Comparison of ENCODE assay signal across 15 cellular contexts in genomic region chr6:30378290-30378937, GRCh38. TPM values are rescaled to one million over a fixed set of nuclear protein-coding genes. Genes with fewer than 3 reads are reported as not detected.
DNase-seq lines count a peak whose midpoint lies in the region; TF ChIP-seq lines count a peak whose summit lies in the region.
"Had no signal": no experiment of that assay in that cellular context is flagged by ENCODE, and none has a peak within 500 bp of the region (broad histone marks: within the 10 kb centered on the region; RNA-seq: fewer than 3 reads in every experiment).

No MANE protein-coding gene starts in this region.

- H3K9ac ChIP-seq in fibroblast of lung (ENCODE audit: insufficient read depth, low read length) = no peak overlapping the region
- H3K9ac ChIP-seq in neural progenitor cell = no peak overlapping the region

- H3K27me3 ChIP-seq in fibroblast of lung (ENCODE audit: control insufficient read depth, insufficient read depth, low read length) (peaks cover 4% of the 10 kb centered on the region), neural progenitor cell (peaks cover 91% of the 10 kb centered on the region)

- H3K4me2 ChIP-seq in fibroblast of lung (ENCODE audit: extremely low read depth, insufficient read depth, low read length) (no peak overlapping the region), neural progenitor cell (no peak overlapping the region)

- H3K9me3 ChIP-seq in fibroblast of lung (ENCODE audit: control insufficient read depth, insufficient read depth, low read depth, low read length) (no peaks in the 10 kb centered on the region), neural progenitor cell (ENCODE audit: low read depth) (no peaks in the 10 kb centered on the region)
- H3K9me3 ChIP-seq: lower lobe of right lung, thoracic aorta had no signal

- peaks cover 9% of the 10 kb centered on the region for H3K27me3 Mint-ChIP-seq in neural progenitor cell (ENCODE audit: insufficient read depth, low read depth)

- no peaks in the 10 kb centered on the region for H3K36me3 Mint-ChIP-seq in neural progenitor cell
- H3K36me3 Mint-ChIP-seq: CD8-positive, alpha-beta T cell had no signal

- CTCF ChIA-PET in HEK293T (lab: Yijun Ruan, JAX) = no interaction called here

- no peak overlapping the region for H2AFZ ChIP-seq in fibroblast of lung (ENCODE audit: low read length)
- H2AFZ ChIP-seq in neural progenitor cell (replicated peaks) = no peak overlapping the region

- H3K79me2 ChIP-seq in fibroblast of lung (ENCODE audit: control insufficient read depth, insufficient read depth, low read length) (no peaks in the 10 kb centered on the region), neural progenitor cell (ENCODE audit: low read depth) (no peaks in the 10 kb centered on the region)

- H3K27ac ChIP-seq in fibroblast of lung (ENCODE audit: insufficient read depth, low read length) (no peak overlapping the region), neural progenitor cell (no peak overlapping the region)
- H3K27ac ChIP-seq: lower lobe of right lung, thoracic aorta had no signal

- H3K4me3 ChIP-seq in fibroblast of lung (replicated peaks in 1 of 4; ENCODE audit: control extremely low read depth in 1 of 4, insufficient read depth in 1 of 4, low read depth in 3 of 4, low read length in 4 of 4) (no peak overlapping the region), neural progenitor cell (no peak overlapping the region)
- H3K4me3 ChIP-seq: lower lobe of right lung, thoracic aorta had no signal

- POLR2A ChIA-PET in HEK293T (lab: Yijun Ruan, JAX) = no interaction called here

- DNase-seq in HEK293T (ENCODE audit: extremely low spot score) (peak; percentile 35), RPMI7951 (ENCODE audit: low read depth) (peak; percentile 43), fibroblast of lung (ENCODE audit: low read depth in 2 of 2) (peak; percentile 12 to 28), neural progenitor cell (ENCODE audit: low spot score) (peak; percentile 77), NCI-H1436 (lab: John Stamatoyannopoulos, UW) (no peak), NCI-H2081 (lab: John Stamatoyannopoulos, UW) (no peak), NCI-H1105 (lab: John Stamatoyannopoulos, UW) (no peak)
- DNase-seq: activated CD4-positive, CD25-positive, alpha-beta regulatory T cell treated with anti-CD3 and anti-CD28 coated beads, Interleukin-2, amount 50 U/mL, for 72 hours; activated T-cell treated with anti-CD3 and anti-CD28 coated beads, Interleukin-2, amount 50 U/mL, for 4 hours; CD8-positive, alpha-beta T cell; effector CD8-positive, alpha-beta T cell; lower lobe of right lung; NCI-H1092; NCI-H82 had no signal

- TF ChIP-seq CTCF in fibroblast of lung (conservative IDR thresholded peaks at IDR 0.05 in 1 of 2, IDR thresholded peaks at IDR 0.05 in 1 of 2; ENCODE audit: low read depth in 1 of 2, low read length in 2 of 2) (no peak), neural progenitor cell (IDR thresholded peaks at IDR 0.05) (no peak)

- no peaks in the 10 kb centered on the region for H3F3A ChIP-seq in neural progenitor cell (ENCODE audit: low read depth)

- H3K27ac Mint-ChIP-seq in neural progenitor cell = no peak overlapping the region
- H3K27ac Mint-ChIP-seq: CD8-positive, alpha-beta T cell had no signal

- H3K36me3 ChIP-seq in fibroblast of lung (ENCODE audit: control insufficient read depth, insufficient read depth, low read length) (no peaks in the 10 kb centered on the region), neural progenitor cell (no peaks in the 10 kb centered on the region)
- H3K36me3 ChIP-seq: lower lobe of right lung, thoracic aorta had no signal

- H3K4me1 ChIP-seq in fibroblast of lung (ENCODE audit: control insufficient read depth, extremely low read depth, insufficient read depth, low read length) (no peaks in the 10 kb centered on the region), neural progenitor cell (no peaks in the 10 kb centered on the region)
- H3K4me1 ChIP-seq: lower lobe of right lung had no signal

- no peaks in the 10 kb centered on the region for H3K9me3 Mint-ChIP-seq in neural progenitor cell
- H3K9me3 Mint-ChIP-seq: activated T-cell treated with anti-CD3 and anti-CD28 coated beads, Interleukin-2, amount 50 U/mL, for 4 hours; CD8-positive, alpha-beta T cell had no signal

- no peaks in the 10 kb centered on the region for H3K4me1 Mint-ChIP-seq in neural progenitor cell

- H3K4me3 Mint-ChIP-seq in neural progenitor cell = no peak overlapping the region
- H3K4me3 Mint-ChIP-seq: activated T-cell treated with anti-CD3 and anti-CD28 coated beads, Interleukin-2, amount 50 U/mL, for 4 hours; CD8-positive, alpha-beta T cell had no signal

- peaks cover 3% of the 10 kb centered on the region for H4K20me1 ChIP-seq in fibroblast of lung (ENCODE audit: control insufficient read depth, extremely low read depth, insufficient read depth, low read length)
- peaks cover 3% of the 10 kb centered on the region for H4K20me1 ChIP-seq in neural progenitor cell (ENCODE audit: low read depth)

TF ChIP-seq in HEK293T, 16 proteins besides CTCF, POLR2A, EP300 and RAD21:
- TF ChIP-seq CTBP1 (IDR thresholded peaks at IDR 0.05; ENCODE audit: borderline replicate concordance) (no peak), ZNF384 (IDR thresholded peaks at IDR 0.05) (no peak), L3MBTL2 (conservative IDR thresholded peaks at IDR 0.05) (no peak), SUZ12 (IDR thresholded peaks at IDR 0.05) (no peak), ELF4 (IDR thresholded peaks at IDR 0.05) (no peak), FOXK2 (IDR thresholded peaks at IDR 0.05) (no peak), NFRKB (IDR thresholded peaks at IDR 0.05) (no peak), FOXM1 (IDR thresholded peaks at IDR 0.05; ENCODE audit: borderline replicate concordance) (no peak), BHLHE40 (IDR thresholded peaks at IDR 0.05; ENCODE audit: borderline replicate concordance) (no peak), ARNT (IDR thresholded peaks at IDR 0.05) (no peak), LEF1 (IDR thresholded peaks at IDR 0.05; ENCODE audit: borderline replicate concordance) (no peak)
TF ChIP-seq in HEK293T: peak in this region for 0.

RNA-seq across cellular contexts. Expression of gene RPP21, which starts 33.5 kb away (rescaled TPM):
- 90.8 and 94.3 TPM in 2 replicates for total RNA-seq in RPMI7951 (2014; rRNA removed; shearing (Covaris generic))
- total RNA-seq in fibroblast of lung = 30.2 and 34.7 TPM in 2 replicates
- polyA plus RNA-seq in fibroblast of lung = 16.7 and 20.5 TPM in 2 replicates
- 39.8 and 49.5 TPM in 2 replicates for polyA plus RNA-seq in fibroblast of lung (2012)
- polyA minus RNA-seq in fibroblast of lung (ENCODE audit: low replicate concordance) = 6.2 and 19.2 TPM in 2 replicates
- total RNA-seq in neural progenitor cell (ENCODE audit: low replicate concordance) = 38.0 and 89.6 TPM in 2 replicates

RNA-seq across cellular contexts. Expression of gene TRIM39, which starts 51.7 kb away (rescaled TPM):
- total RNA-seq in RPMI7951 (2014; rRNA removed; shearing (Covaris generic)) = 6.7 and 9.4 TPM in 2 replicates
- 10.3 and 11.9 TPM in 2 replicates for total RNA-seq in fibroblast of lung
- polyA plus RNA-seq in fibroblast of lung = 6.7 and 7.8 TPM in 2 replicates
- polyA plus RNA-seq in fibroblast of lung (2012) = 6.9 and 7.0 TPM in 2 replicates
- 6.2 and 16.1 TPM in 2 replicates for polyA minus RNA-seq in fibroblast of lung (ENCODE audit: low replicate concordance)
- 11.0 and 21.2 TPM in 2 replicates for total RNA-seq in neural progenitor cell (ENCODE audit: low replicate concordance)

Comparison
In these comparisons a context has a peak if more than half of its experiments do, and no peak if none do; other contexts are left out.
1. DNase-seq: peak in HEK293T (single experiment), RPMI7951 (single experiment), fibroblast of lung (2 of 2) and neural progenitor cell (single experiment); none in NCI-H1436 (single experiment), NCI-H2081 (0 of 2) and NCI-H1105 (single experiment).